9 cellular contexts compared by ENCODE assay signal in the genomic region with DNA sequence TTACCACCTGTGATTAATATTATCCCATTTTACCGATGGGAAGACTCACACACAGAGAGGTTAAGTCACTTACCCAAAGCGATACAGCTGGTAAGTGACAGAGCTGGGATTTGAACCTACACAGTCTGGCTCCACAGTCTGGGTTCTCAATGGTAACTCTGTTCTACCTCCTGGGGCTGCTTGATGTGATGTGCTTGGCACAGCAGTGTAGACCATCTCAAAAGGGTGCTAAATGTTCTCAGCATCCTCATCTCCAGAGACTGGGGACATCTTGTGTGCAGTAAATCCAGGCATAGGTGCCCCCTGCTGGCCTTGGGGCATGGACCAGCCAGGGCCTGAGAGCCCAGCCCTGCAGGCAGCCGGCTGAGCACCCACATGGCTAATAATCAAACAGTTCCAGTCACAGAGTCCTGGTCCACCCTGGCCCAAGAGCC. TPM values are rescaled to one million over a fixed set of nuclear protein-coding genes. Genes with fewer than 3 reads are reported as not detected.
DNase-seq lines count a peak whose midpoint lies in the region; ATAC-seq and TF ChIP-seq lines count a peak whose summit lies in the region.
"Had no signal": no experiment of that assay in that cellular context is flagged by ENCODE, and none has a peak within 500 bp of the region (broad histone marks: within the 10 kb centered on the region; RNA-seq: fewer than 3 reads in every experiment).

No MANE protein-coding gene starts in this region.

- no peaks in the 10 kb centered on the region for H3K9me3 ChIP-seq in neutrophil

- CTCF ChIA-PET in activated CD8-positive, alpha-beta T cell treated with anti-CD3 and anti-CD28 coated beads, Interleukin-2, amount 10 ng/mL, durations not matched to agents 7 days and 5 days (lab: Charles Lee): interaction anchor here (1.0 to 2.4 kb wide), 4 partner anchors 72 to 144 kb away, joined by 3 to 17 read pairs (median 4); no protein-coding TSS in a partner anchor

- H3K27me3 Mint-ChIP-seq in activated CD8-positive, alpha-beta T cell treated with anti-CD3 and anti-CD28 coated beads, Interleukin-2, amount 10 ng/mL, durations not matched to agents 7 days and 5 days (ENCODE audit: low read depth): peaks cover 6% of the 10 kb centered on the region
- H3K27me3 Mint-ChIP-seq: activated naive CD8-positive, alpha-beta T cell had no signal

- POLR2A ChIA-PET in activated CD8-positive, alpha-beta T cell treated with anti-CD3 and anti-CD28 coated beads, Interleukin-2, amount 10 ng/mL, durations not matched to agents 7 days and 5 days (lab: Charles Lee): no interaction called here

- H3K36me3 ChIP-seq in neutrophil: no peaks in the 10 kb centered on the region

- H3K27ac Mint-ChIP-seq in activated CD8-positive, alpha-beta T cell treated with anti-CD3 and anti-CD28 coated beads, Interleukin-2, amount 10 ng/mL, durations not matched to agents 7 days and 5 days: no peak overlapping the region
- H3K27ac Mint-ChIP-seq: activated naive CD8-positive, alpha-beta T cell had no signal

- no peak overlapping the region for H3K4me3 ChIP-seq in fibroblast of the aortic adventitia (ENCODE audit: low read depth, low read length)
- H3K4me3 ChIP-seq in neutrophil (ENCODE audit: low read depth in 1 of 2, low read length in 1 of 2): no peak overlapping the region

- H3K4me1 ChIP-seq in neutrophil (ENCODE audit: control insufficient read depth in 1 of 2, insufficient read depth in 1 of 2, low read depth in 1 of 2, low read length in 1 of 2): no peaks in the 10 kb centered on the region

- H3K9me3 Mint-ChIP-seq in activated CD8-positive, alpha-beta T cell treated with anti-CD3 and anti-CD28 coated beads, Interleukin-2, amount 10 ng/mL, durations not matched to agents 7 days and 5 days (ENCODE audit: insufficient read depth): no peaks in the 10 kb centered on the region

- H3K4me1 Mint-ChIP-seq in activated CD8-positive, alpha-beta T cell treated with anti-CD3 and anti-CD28 coated beads, Interleukin-2, amount 10 ng/mL, durations not matched to agents 7 days and 5 days (ENCODE audit: low read depth): peaks cover 4% of the 10 kb centered on the region

- DNase-seq in SHP77 (lab: John Stamatoyannopoulos, UW): peak; percentile 40 to 65
- no peak for DNase-seq in SHP77 treated with DMSO at 0.1 percent for 48 hours (lab: John Stamatoyannopoulos, UW)
- peak; percentile 54 for DNase-seq in NAMALWA (ENCODE audit: low spot score)
- DNase-seq in activated CD8-positive, alpha-beta T cell treated with anti-CD3 and anti-CD28 coated beads, Interleukin-2, amount 10 ng/mL, durations not matched to agents 7 days and 5 days: peak; percentile 79
- DNase-seq in fibroblast of the aortic adventitia (ENCODE audit: low read depth): peak; percentile 56
- DNase-seq in activated CD4-positive, CD25-positive, alpha-beta regulatory T cell treated with anti-CD3 and anti-CD28 coated beads, Interleukin-2, amount 50 U/mL, for 72 hours: no peak

- TF ChIP-seq CTCF in fibroblast of the aortic adventitia (IDR thresholded peaks at IDR 0.05; ENCODE audit: insufficient read depth, low read length) (peak; percentile 67), neutrophil (IDR thresholded peaks at IDR 0.05) (peak; percentile 82)

- H3K36me3 Mint-ChIP-seq in activated CD8-positive, alpha-beta T cell treated with anti-CD3 and anti-CD28 coated beads, Interleukin-2, amount 10 ng/mL, durations not matched to agents 7 days and 5 days (ENCODE audit: low read depth): no peaks in the 10 kb centered on the region
- H3K36me3 Mint-ChIP-seq: activated naive CD8-positive, alpha-beta T cell had no signal

- peak overlapping the region; percentile 15 for H3K27ac ChIP-seq in neutrophil

- no peaks in the 10 kb centered on the region for H3K27me3 ChIP-seq in neutrophil

- peak; percentile 95 for ATAC-seq in activated CD8-positive, alpha-beta T cell treated with anti-CD3 and anti-CD28 coated beads, Interleukin-2, amount 10 ng/mL, durations not matched to agents 7 days and 5 days
- no peak for ATAC-seq in HG03196 (IDR thresholded peaks at IDR 0.05; ENCODE audit: unreplicated experiment)

- no peak overlapping the region for H3K4me3 Mint-ChIP-seq in activated CD8-positive, alpha-beta T cell treated with anti-CD3 and anti-CD28 coated beads, Interleukin-2, amount 10 ng/mL, durations not matched to agents 7 days and 5 days
- H3K4me3 Mint-ChIP-seq: activated naive CD8-positive, alpha-beta T cell had no signal

RNA-seq across cellular contexts. Expression of gene KATNB1, which starts 15.4 kb away (rescaled TPM):
- total RNA-seq in activated CD8-positive, alpha-beta T cell treated with anti-CD3 and anti-CD28 coated beads, Interleukin-2, amount 10 ng/mL, durations not matched to agents 7 days and 5 days: 10 to 100 TPM; 36.3 to 36.7 TPM
- total RNA-seq in fibroblast of the aortic adventitia (ENCODE audit: low replicate concordance): 8.3 and 23.7 TPM in 2 replicates

RNA-seq across cellular contexts. Expression of gene DRC7, which starts 25.6 kb away (rescaled TPM):
- under 1 TPM; 0.55 to 0.66 TPM for total RNA-seq in activated CD8-positive, alpha-beta T cell treated with anti-CD3 and anti-CD28 coated beads, Interleukin-2, amount 10 ng/mL, durations not matched to agents 7 days and 5 days
- 0.09 TPM in 1 of 2 replicates, not detected in the other for total RNA-seq in fibroblast of the aortic adventitia (ENCODE audit: low replicate concordance)

RNA-seq across cellular contexts. Expression of gene ADGRG3, which starts 52.1 kb away (rescaled TPM):
- under 1 TPM in 1 of 2 experiments, not detected in 1; 0.13 TPM for total RNA-seq in activated CD8-positive, alpha-beta T cell treated with anti-CD3 and anti-CD28 coated beads, Interleukin-2, amount 10 ng/mL, durations not matched to agents 7 days and 5 days
- not detected in 2 replicates for total RNA-seq in fibroblast of the aortic adventitia (ENCODE audit: low replicate concordance)

Comparison
In these comparisons a context has a peak if more than half of its experiments do, and no peak if none do; other contexts are left out.
1. DNase-seq: peak in SHP77 (2 of 2), NAMALWA (single experiment), activated CD8-positive, alpha-beta T cell treated with anti-CD3 and anti-CD28 coated beads, Interleukin-2, amount 10 ng/mL, durations not matched to agents 7 days and 5 days (single experiment) and fibroblast of the aortic adventitia (single experiment); none in SHP77 treated with DMSO at 0.1 percent for 48 hours (single experiment) and activated CD4-positive, CD25-positive, alpha-beta regulatory T cell treated with anti-CD3 and anti-CD28 coated beads, Interleukin-2, amount 50 U/mL, for 72 hours (single experiment).